8 cellular contexts compared by ENCODE assay signal in genomic region chr11:76733906-76734305, GRCh38. TPM values are rescaled to one million over a fixed set of nuclear protein-coding genes. Genes with fewer than 3 reads are reported as not detected.
A peak's percentile ranks its signal among the peaks of the same experiment; 100 is the strongest.
DNase-seq lines count a peak whose midpoint lies in the region; ATAC-seq and TF ChIP-seq lines count a peak whose summit lies in the region.
"Not testable (repeated sequence)": the region's sequence is repeated elsewhere in the genome, so short reads cannot be mapped to it uniquely, and the experiment has no call there.

No MANE protein-coding gene starts in this region.

- intact Hi-C loops in esophagus muscularis mucosa (cut with DNase I): loop anchor here (1.0 to 2.0 kb wide), 2 partner anchors 65 to 185 kb away; no protein-coding TSS in a partner anchor
- intact Hi-C loops in right lobe of liver (cut with DNase I): loop anchor here in 1 of 2 donors (10.0 kb wide), 2 partner anchors 181 to 301 kb away; partner anchors contain the start of gene B3GNT6

- not testable (repeated sequence) for H3K79me2 ChIP-seq in SK-N-SH (ENCODE audit: insufficient read depth)

- POLR2A ChIA-PET in SK-N-SH (lab: Yijun Ruan, JAX): not testable (repeated sequence)

- 29% methylated on average over 3 of the region's 3 CpGs for WGBS in SK-N-SH (ENCODE audit: low lambda C conversion rate)
- 50% methylated on average over 2 of the region's 3 CpGs for WGBS in esophagus muscularis mucosa
- 0% methylated on average over 2 of the region's 3 CpGs for WGBS in right lobe of liver (ENCODE audit: insufficient coverage, low coverage, low lambda C conversion rate, missing lambda C conversion rate)

- H3K9ac ChIP-seq in SK-N-SH: not testable (repeated sequence)

- not testable (repeated sequence) for H3K9me3 Mint-ChIP-seq in activated T-helper 17 cell treated with anti-CD3 and anti-CD28 coated beads, Interleukin-2, amount 50 U/mL, for 72 hours

- H3K27me3 Mint-ChIP-seq in activated T-helper 17 cell treated with anti-CD3 and anti-CD28 coated beads, Interleukin-2, amount 50 U/mL, for 72 hours: peaks cover 11% of the 10 kb centered on the region

- TF ChIP-seq POLR2A in esophagus muscularis mucosa (IDR thresholded peaks at IDR 0.05; ENCODE audit: low read depth); right lobe of liver (IDR thresholded peaks at IDR 0.05): not testable (repeated sequence)

- not testable (repeated sequence) for H3K4me3 ChIP-seq in HAP-1; SK-N-SH (ENCODE audit: low read depth in 2 of 2, low read length in 1 of 2); esophagus muscularis mucosa; right lobe of liver

- TF ChIP-seq EP300 in SK-N-SH (IDR thresholded peaks at IDR 0.05; ENCODE audit: borderline replicate concordance in 1 of 2, low read depth in 1 of 2, low read length in 1 of 2); esophagus muscularis mucosa (IDR thresholded peaks at IDR 0.05): not testable (repeated sequence)

- not testable (repeated sequence) for H3K4me1 ChIP-seq in HAP-1, esophagus muscularis mucosa
- H3K4me1 ChIP-seq in SK-N-SH (ENCODE audit: control insufficient read depth in 1 of 2, insufficient read depth in 2 of 2, low read depth in 1 of 2, low read length in 1 of 2): peaks cover 0 to 16% of the 10 kb centered on the region in 2 experiments; a peak in 1 of 4 replicates
- H3K4me1 ChIP-seq in right lobe of liver: peaks cover 0 to 16% (median 0%) of the 10 kb centered on the region in 4 donors

- H3K4me1 Mint-ChIP-seq in activated T-helper 17 cell treated with anti-CD3 and anti-CD28 coated beads, Interleukin-2, amount 50 U/mL, for 72 hours: not testable (repeated sequence)

- not testable (repeated sequence) for H3K9me3 ChIP-seq in HAP-1, SK-N-SH, esophagus muscularis mucosa, right lobe of liver

- not testable (repeated sequence) for H3K27ac Mint-ChIP-seq in activated T-helper 17 cell treated with anti-CD3 and anti-CD28 coated beads, Interleukin-2, amount 50 U/mL, for 72 hours

- not testable (repeated sequence) for H3K27ac ChIP-seq in SK-N-SH (ENCODE audit: low read depth in 2 of 2, low read length in 1 of 2); esophagus muscularis mucosa (replicated peaks in 1 of 4); right lobe of liver

- peak; percentile 90 for TF ChIP-seq RAD21 in SK-N-SH (IDR thresholded peaks at IDR 0.05; ENCODE audit: low read length)

- H3F3A ChIP-seq in SK-N-SH (replicated peaks; ENCODE audit: insufficient read depth): not testable (repeated sequence)

- not testable (repeated sequence) for H3K36me3 ChIP-seq in HAP-1 (replicated peaks); SK-N-SH (replicated peaks in 1 of 2; ENCODE audit: control insufficient read depth in 1 of 2, insufficient read depth in 2 of 2, low read length in 1 of 2); esophagus muscularis mucosa; right lobe of liver

- peak; percentile 66 for ATAC-seq in activated T-helper 17 cell treated with anti-CD3 and anti-CD28 coated beads, Interleukin-2, amount 50 U/mL, for 72 hours (replicated peaks)
- peak; percentile 91 to 94 (median 92) for ATAC-seq in right lobe of liver

- H4K20me1 ChIP-seq in SK-N-SH (ENCODE audit: insufficient read depth): not testable (repeated sequence)

- DNase-seq in CD1c-positive myeloid dendritic cell (ENCODE audit: extremely low spot score): peak; percentile 84
- DNase-seq in HAP-1 (ENCODE audit: low spot score in 2 of 2): peak; percentile 56 to 71
- DNase-seq in NCI-H2029 treated with DMSO at 0.1 percent for 48 hours (lab: John Stamatoyannopoulos, UW): peak; percentile 55
- peak; percentile 71 for DNase-seq in SK-N-SH
- DNase-seq in esophagus muscularis mucosa (ENCODE audit: extremely low spot score): not testable (repeated sequence)
- peak in 2 of 3 donors; percentile 32 to 64 for DNase-seq in right lobe of liver
- peak; percentile 17 for DNase-seq in stimulated activated CD4-positive, alpha-beta T cell treated with anti-CD3 and anti-CD28 coated beads, Interleukin-2, amount 100 ng/mL, for 4 hours (ENCODE audit: low read depth)

- TF ChIP-seq CTCF in SK-N-SH (IDR thresholded peaks at IDR 0.05): peak; percentile 69
- peak; percentile 53 to 75 (median 62) for TF ChIP-seq CTCF in esophagus muscularis mucosa (IDR thresholded peaks at IDR 0.05)
- TF ChIP-seq CTCF in right lobe of liver (IDR thresholded peaks at IDR 0.05): peak; percentile 48 to 84 (median 53)

- CTCF ChIA-PET in SK-N-SH (lab: Yijun Ruan, JAX): interaction anchor here (0.6 to 11.5 kb wide), 47 partner anchors 8 to 815 kb away, joined by 3 to 205 read pairs (median 5); partner anchors contain the start of genes B3GNT6, OMP and TSKU

- not testable (repeated sequence) for H3K4me2 ChIP-seq in SK-N-SH

- in situ Hi-C loops in HAP-1 (cut with MboI; ENCODE audit: low sequenced_read_pairs): loop anchor here (10.0 kb wide), 1 partner anchor 181 kb away; no protein-coding TSS in a partner anchor

- H3K36me3 Mint-ChIP-seq in activated T-helper 17 cell treated with anti-CD3 and anti-CD28 coated beads, Interleukin-2, amount 50 U/mL, for 72 hours (ENCODE audit: low read depth): not testable (repeated sequence)

- H3K9me2 ChIP-seq in SK-N-SH: not testable (repeated sequence)

- H2AFZ ChIP-seq in SK-N-SH (ENCODE audit: low read depth): not testable (repeated sequence)

- H3K27me3 ChIP-seq in HAP-1 (ENCODE audit: low read depth); SK-N-SH (ENCODE audit: insufficient read depth); esophagus muscularis mucosa; right lobe of liver: not testable (repeated sequence)

- not testable (repeated sequence) for H3K4me3 Mint-ChIP-seq in activated T-helper 17 cell treated with anti-CD3 and anti-CD28 coated beads, Interleukin-2, amount 50 U/mL, for 72 hours

TF ChIP-seq in SK-N-SH, 30 proteins besides CTCF, POLR2A, EP300 and RAD21:
- peak; percentile 30; the same call in 1 of the 2 replicates for TF ChIP-seq NFIC (IDR thresholded peaks at IDR 0.05; ENCODE audit: borderline replicate concordance)
- TF ChIP-seq SMC3 (IDR thresholded peaks at IDR 0.05; ENCODE audit: low read depth, low read length): peak; percentile 86

RNA-seq across cellular contexts. Expression of gene TSKU, which starts 49.2 kb away (rescaled TPM):
- polyA plus RNA-seq in SK-N-SH (2012; rRNA removed): 18.3 and 20.7 TPM in 2 replicates
- polyA plus RNA-seq in SK-N-SH (2012; cell fraction: cytosol; rRNA removed): 8.1 and 14.3 TPM in 2 replicates
- 8.7 TPM in 2 replicates for polyA plus RNA-seq in SK-N-SH (2012; cell fraction: nucleus; rRNA removed)
- 10 to 100 TPM in 1 of 2 donors, 1 to 10 TPM in 1; 3.2 to 45.6 TPM for total RNA-seq in activated T-helper 17 cell treated with anti-CD3 and anti-CD28 coated beads, Interleukin-2, amount 50 U/mL, for 72 hours
- total RNA-seq in esophagus muscularis mucosa (10 to 100 TPM; 19.1 to 60.6 (median 47.1) TPM), right lobe of liver (1,000 to 10,000 TPM in 1 of 6 experiments, 100 to 1,000 TPM in 4, 10 to 100 TPM in 1; 66.1 to 1,026 (median 278) TPM)
